ENCODE assay signal across 7 cellular contexts in genomic region chrX:45781901-45782553, GRCh38.
DNase-seq lines count a peak whose midpoint lies in the region; ATAC-seq and TF ChIP-seq lines count a peak whose summit lies in the region.

No MANE protein-coding gene starts in this region.

- H3K4me2 ChIP-seq in neural progenitor cell, result no peak overlapping the region

- H3K36me3 Mint-ChIP-seq in neural progenitor cell, result peaks cover 4% of the 10 kb centered on the region

- H3K27me3 ChIP-seq in neural progenitor cell, result no peaks in the 10 kb centered on the region

- peaks cover 3% of the 10 kb centered on the region for H3K4me1 Mint-ChIP-seq in neural progenitor cell

- no peaks in the 10 kb centered on the region for H3K27me3 Mint-ChIP-seq in neural progenitor cell (ENCODE audit: insufficient read depth, low read depth)

- peaks cover 5% of the 10 kb centered on the region for H3K4me1 ChIP-seq in neural progenitor cell

- ATAC-seq in GM18870 (IDR thresholded peaks at IDR 0.05; ENCODE audit: unreplicated experiment), result no peak

- H3K79me2 ChIP-seq in neural progenitor cell (ENCODE audit: low read depth), result peaks cover 99% of the 10 kb centered on the region

- H3F3A ChIP-seq in neural progenitor cell (ENCODE audit: low read depth), result no peaks in the 10 kb centered on the region

- H3K4me3 Mint-ChIP-seq in neural progenitor cell, result no peak overlapping the region

- H3K9ac ChIP-seq in neural progenitor cell, result no peak overlapping the region

- H3K9me3 ChIP-seq in neural progenitor cell (ENCODE audit: low read depth), result no peaks in the 10 kb centered on the region

- TF ChIP-seq CTCF in choroid plexus epithelial cell (conservative IDR thresholded peaks at IDR 0.05; ENCODE audit: low read depth, low read length), result peak; percentile 47
- peak; percentile 13 for TF ChIP-seq CTCF in neural progenitor cell (IDR thresholded peaks at IDR 0.05)
- no peak for TF ChIP-seq CTCF in GM20000 (IDR thresholded peaks at IDR 0.05; ENCODE audit: extremely low read depth, missing control alignments)

- H3K36me3 ChIP-seq in neural progenitor cell, result no peaks in the 10 kb centered on the region

- H2AFZ ChIP-seq in neural progenitor cell (replicated peaks), result no peak overlapping the region

- peaks cover 8% of the 10 kb centered on the region for H4K20me1 ChIP-seq in neural progenitor cell (ENCODE audit: low read depth)

- peaks cover 2% of the 10 kb centered on the region for H3K9me3 Mint-ChIP-seq in neural progenitor cell

- DNase-seq in GM03348 (ENCODE audit: low spot score) (peak; percentile 52), NCI-H146 (lab: John Stamatoyannopoulos, UW) (peak; percentile 54), choroid plexus epithelial cell (ENCODE audit: low read depth) (peak; percentile 86), neural progenitor cell (ENCODE audit: low spot score) (peak; percentile 16), GM20000 (ENCODE audit: low spot score) (no peak), NCI-H446 treated with DMSO at 0.1 percent for 48 hours (lab: John Stamatoyannopoulos, UW) (no peak)

- H3K27ac ChIP-seq in neural progenitor cell, result no peak overlapping the region

- H3K4me3 ChIP-seq in choroid plexus epithelial cell (ENCODE audit: low read depth, low read length) (no peak overlapping the region), neural progenitor cell (no peak overlapping the region)

- H3K27ac Mint-ChIP-seq in neural progenitor cell, result no peak overlapping the region

Comparison
In these comparisons a context has a peak if more than half of its experiments do, and no peak if none do; other contexts are left out.
1. DNase-seq: peak in GM03348 (single experiment), NCI-H146 (single experiment), choroid plexus epithelial cell (single experiment) and neural progenitor cell (single experiment); none in GM20000 (single experiment) and NCI-H446 treated with DMSO at 0.1 percent for 48 hours (single experiment).